15 cellular contexts compared by ENCODE assay signal in genomic region chr2:108580079-108580478, GRCh38. TPM values are rescaled to one million over a fixed set of nuclear protein-coding genes. Genes with fewer than 3 reads are reported as not detected.
DNase-seq lines count a peak whose midpoint lies in the region; ATAC-seq and TF ChIP-seq lines count a peak whose summit lies in the region.
"Had no signal": no experiment of that assay in that cellular context is flagged by ENCODE, and none has a peak within 500 bp of the region (broad histone marks: within the 10 kb centered on the region; RNA-seq: fewer than 3 reads in every experiment).

No MANE protein-coding gene starts in this region.

- H3K27me3 ChIP-seq in liver (ENCODE audit: control insufficient read depth in 4 of 4, insufficient read depth in 4 of 4, low read length in 3 of 4): no peaks in the 10 kb centered on the region
- H3K27me3 ChIP-seq: uterus had no signal

- H3K9ac ChIP-seq in liver (ENCODE audit: low read depth in 1 of 2, low read length in 2 of 2): no peak overlapping the region

- peak overlapping the region; percentile 95 for H3K27ac Mint-ChIP-seq in activated T-cell treated with anti-CD3 and anti-CD28 coated beads, Interleukin-2, amount 50 U/mL, for 72 hours
- H3K27ac Mint-ChIP-seq in activated T-helper 1 cell treated with anti-CD3 and anti-CD28 coated beads, Interleukin-12 subunit alpha, Interleukin-12 subunit beta, Interleukin-2, Interleukin-4 antibody, amounts not matched to agents 30 ng/mL and 10 ng/mL and 1 ng/mL, durations not matched to agents 14 hours and 24 hours and 36 hours: peak overlapping the region; percentile 35
- H3K27ac Mint-ChIP-seq in stimulated activated memory B cell treated with anti-CD40 and anti-IgM and Interleukin-4, amounts not matched to agents 10 μg/mL and 1 μg/mL and 100 μg/mL, for 72 hours: peak overlapping the region; percentile 75

- H3K4me3 Mint-ChIP-seq in activated T-cell treated with anti-CD3 and anti-CD28 coated beads, Interleukin-2, amount 50 U/mL, for 72 hours: peak overlapping the region; percentile 41 to 65
- H3K4me3 Mint-ChIP-seq in activated T-cell treated with anti-CD3 and anti-CD28 coated beads, Interleukin-2, amount 50 U/mL, for 4 hours: no peak overlapping the region
- H3K4me3 Mint-ChIP-seq in activated T-helper 1 cell treated with anti-CD3 and anti-CD28 coated beads, Interleukin-12 subunit alpha, Interleukin-12 subunit beta, Interleukin-2, Interleukin-4 antibody, amounts not matched to agents 30 ng/mL and 10 ng/mL and 1 ng/mL, durations not matched to agents 14 hours and 24 hours and 36 hours: no peak overlapping the region
- H3K4me3 Mint-ChIP-seq in stimulated activated memory B cell treated with anti-CD40 and anti-IgM and Interleukin-4, amounts not matched to agents 10 μg/mL and 1 μg/mL and 100 μg/mL, for 72 hours: peak overlapping the region; percentile 5
- H3K4me3 Mint-ChIP-seq: activated naive CD4-positive, alpha-beta T cell treated with anti-CD3 and anti-CD28 coated beads, Interleukin-2, amount 50 U/mL, for 24 hours; H9; naive thymus-derived CD4-positive, alpha-beta T cell had no signal

- no peaks in the 10 kb centered on the region for H3K27me3 Mint-ChIP-seq in activated T-cell treated with anti-CD3 and anti-CD28 coated beads, Interleukin-2, amount 50 U/mL, for 72 hours (ENCODE audit: low read depth)
- no peaks in the 10 kb centered on the region for H3K27me3 Mint-ChIP-seq in activated T-cell treated with anti-CD3 and anti-CD28 coated beads, Interleukin-2, amount 50 U/mL, for 4 hours (ENCODE audit: low read depth)
- H3K27me3 Mint-ChIP-seq in activated T-helper 1 cell treated with anti-CD3 and anti-CD28 coated beads, Interleukin-12 subunit alpha, Interleukin-12 subunit beta, Interleukin-2, Interleukin-4 antibody, amounts not matched to agents 30 ng/mL and 10 ng/mL and 1 ng/mL, durations not matched to agents 14 hours and 24 hours and 36 hours (ENCODE audit: insufficient read depth): no peaks in the 10 kb centered on the region
- no peaks in the 10 kb centered on the region for H3K27me3 Mint-ChIP-seq in stimulated activated memory B cell treated with anti-CD40 and anti-IgM and Interleukin-4, amounts not matched to agents 10 μg/mL and 1 μg/mL and 100 μg/mL, for 72 hours
- H3K27me3 Mint-ChIP-seq: activated naive CD4-positive, alpha-beta T cell treated with anti-CD3 and anti-CD28 coated beads, Interleukin-2, amount 50 U/mL, for 24 hours; naive thymus-derived CD4-positive, alpha-beta T cell had no signal

- ATAC-seq in activated T-cell treated with anti-CD3 and anti-CD28 coated beads, Interleukin-2, amount 50 U/mL, for 72 hours (replicated peaks in 1 of 2): peak in 1 of 2 donors; percentile 1
- ATAC-seq in activated T-cell treated with anti-CD3 and anti-CD28 coated beads, Interleukin-2, amount 50 U/mL, for 4 hours: no peak
- no peak for ATAC-seq in stimulated activated memory B cell treated with anti-CD40 and anti-IgM and Interleukin-4, amounts not matched to agents 10 μg/mL and 1 μg/mL and 100 μg/mL, for 72 hours
- ATAC-seq in HG03280 (IDR thresholded peaks at IDR 0.05; ENCODE audit: unreplicated experiment): no peak
- ATAC-seq in HG02840 (IDR thresholded peaks at IDR 0.05; ENCODE audit: low FRiP score, unreplicated experiment): no peak
- ATAC-seq: naive thymus-derived CD4-positive, alpha-beta T cell had no signal

- H3K36me3 Mint-ChIP-seq in activated T-cell treated with anti-CD3 and anti-CD28 coated beads, Interleukin-2, amount 50 U/mL, for 72 hours (ENCODE audit: insufficient read depth in 2 of 2): peaks cover 0 to 1% of the 10 kb centered on the region in 2 donors
- no peaks in the 10 kb centered on the region for H3K36me3 Mint-ChIP-seq in activated T-cell treated with anti-CD3 and anti-CD28 coated beads, Interleukin-2, amount 50 U/mL, for 4 hours (ENCODE audit: insufficient read depth)
- H3K36me3 Mint-ChIP-seq in activated T-helper 1 cell treated with anti-CD3 and anti-CD28 coated beads, Interleukin-12 subunit alpha, Interleukin-12 subunit beta, Interleukin-2, Interleukin-4 antibody, amounts not matched to agents 30 ng/mL and 10 ng/mL and 1 ng/mL, durations not matched to agents 14 hours and 24 hours and 36 hours (ENCODE audit: low read depth): no peaks in the 10 kb centered on the region
- no peaks in the 10 kb centered on the region for H3K36me3 Mint-ChIP-seq in stimulated activated memory B cell treated with anti-CD40 and anti-IgM and Interleukin-4, amounts not matched to agents 10 μg/mL and 1 μg/mL and 100 μg/mL, for 72 hours
- H3K36me3 Mint-ChIP-seq: activated naive CD4-positive, alpha-beta T cell treated with anti-CD3 and anti-CD28 coated beads, Interleukin-2, amount 50 U/mL, for 24 hours; naive thymus-derived CD4-positive, alpha-beta T cell had no signal

- no peak for DNase-seq in activated T-cell treated with anti-CD3 and anti-CD28 coated beads, Interleukin-2, amount 50 U/mL, for 72 hours
- DNase-seq in activated T-cell treated with anti-CD3 and anti-CD28 coated beads, Interleukin-2, amount 50 U/mL, for 4 hours: no peak
- DNase-seq in activated T-helper 1 cell treated with anti-CD3 and anti-CD28 coated beads, Interleukin-12 subunit alpha, Interleukin-12 subunit beta, Interleukin-2, Interleukin-4 antibody, amounts not matched to agents 30 ng/mL and 10 ng/mL and 1 ng/mL, durations not matched to agents 14 hours and 24 hours and 36 hours (ENCODE audit: low spot score): no peak
- DNase-seq in H4 (ENCODE audit: low spot score): no peak
- DNase-seq: activated CD4-positive, alpha-beta T cell treated with anti-CD3 and anti-CD28 coated beads, Interleukin-2, amount 50 U/mL, for 48 hours; DMS79; H9; naive thymus-derived CD4-positive, alpha-beta T cell; NCI-H2227 treated with DMSO at 0.1 percent for 48 hours; uterus had no signal

- H3K36me3 ChIP-seq in liver (ENCODE audit: control insufficient read depth in 4 of 4, insufficient read depth in 3 of 4, low read depth in 1 of 4, low read length in 3 of 4): no peaks in the 10 kb centered on the region
- H3K36me3 ChIP-seq: uterus had no signal

- H3K9me3 ChIP-seq in liver (ENCODE audit: control insufficient read depth in 4 of 4, low read length in 3 of 4): no peaks in the 10 kb centered on the region
- H3K9me3 ChIP-seq: uterus had no signal

- H3K9me3 Mint-ChIP-seq in activated T-cell treated with anti-CD3 and anti-CD28 coated beads, Interleukin-2, amount 50 U/mL, for 72 hours: no peaks in the 10 kb centered on the region
- H3K9me3 Mint-ChIP-seq in activated T-cell treated with anti-CD3 and anti-CD28 coated beads, Interleukin-2, amount 50 U/mL, for 4 hours: no peaks in the 10 kb centered on the region
- no peaks in the 10 kb centered on the region for H3K9me3 Mint-ChIP-seq in activated T-helper 1 cell treated with anti-CD3 and anti-CD28 coated beads, Interleukin-12 subunit alpha, Interleukin-12 subunit beta, Interleukin-2, Interleukin-4 antibody, amounts not matched to agents 30 ng/mL and 10 ng/mL and 1 ng/mL, durations not matched to agents 14 hours and 24 hours and 36 hours
- H3K9me3 Mint-ChIP-seq in stimulated activated memory B cell treated with anti-CD40 and anti-IgM and Interleukin-4, amounts not matched to agents 10 μg/mL and 1 μg/mL and 100 μg/mL, for 72 hours: no peaks in the 10 kb centered on the region
- H3K9me3 Mint-ChIP-seq: activated naive CD4-positive, alpha-beta T cell treated with anti-CD3 and anti-CD28 coated beads, Interleukin-2, amount 50 U/mL, for 24 hours; H9; naive thymus-derived CD4-positive, alpha-beta T cell had no signal

- no peak for TF ChIP-seq RAD21 in liver (IDR thresholded peaks at IDR 0.05)

- 74% methylated on average over 2 of the region's 2 CpGs for WGBS in liver

- H3K4me1 Mint-ChIP-seq in activated T-cell treated with anti-CD3 and anti-CD28 coated beads, Interleukin-2, amount 50 U/mL, for 72 hours (ENCODE audit: low read depth): peaks cover 61% of the 10 kb centered on the region
- peaks cover 22% of the 10 kb centered on the region for H3K4me1 Mint-ChIP-seq in activated T-cell treated with anti-CD3 and anti-CD28 coated beads, Interleukin-2, amount 50 U/mL, for 4 hours (ENCODE audit: low read depth)
- H3K4me1 Mint-ChIP-seq in activated T-helper 1 cell treated with anti-CD3 and anti-CD28 coated beads, Interleukin-12 subunit alpha, Interleukin-12 subunit beta, Interleukin-2, Interleukin-4 antibody, amounts not matched to agents 30 ng/mL and 10 ng/mL and 1 ng/mL, durations not matched to agents 14 hours and 24 hours and 36 hours (ENCODE audit: low read depth): peaks cover 38% of the 10 kb centered on the region
- H3K4me1 Mint-ChIP-seq in stimulated activated memory B cell treated with anti-CD40 and anti-IgM and Interleukin-4, amounts not matched to agents 10 μg/mL and 1 μg/mL and 100 μg/mL, for 72 hours: peaks cover 43% of the 10 kb centered on the region

- intact Hi-C loops in activated T-helper 1 cell treated with anti-CD3 and anti-CD28 coated beads, Interleukin-12 subunit alpha, Interleukin-12 subunit beta, Interleukin-2, Interleukin-4 antibody, amounts not matched to agents 30 ng/mL and 10 ng/mL and 1 ng/mL, durations not matched to agents 14 hours and 24 hours and 36 hours (cut with micrococcal nuclease): loop anchor here (5.0 to 10.0 kb wide), 4 partner anchors 88 to 663 kb away; no protein-coding TSS in a partner anchor

- H3K27ac ChIP-seq in liver (ENCODE audit: low read depth in 1 of 2, low read length in 2 of 2): no peak overlapping the region

- H3K4me1 ChIP-seq in liver (ENCODE audit: control insufficient read depth in 4 of 4, insufficient read depth in 4 of 4, low read length in 3 of 4): peaks cover 7 to 14% (median 10%) of the 10 kb centered on the region in 4 donors

- H3K4me3 ChIP-seq in liver (ENCODE audit: low read depth in 1 of 3, low read length in 3 of 3): no peak overlapping the region
- H3K4me3 ChIP-seq: uterus had no signal

- no peak for TF ChIP-seq CTCF in liver (IDR thresholded peaks at IDR 0.05; ENCODE audit: low read depth, low read length, missing input control)

TF ChIP-seq in liver, 16 proteins besides CTCF, POLR2A, EP300 and RAD21:
- TF ChIP-seq HNF4A (conservative IDR thresholded peaks at IDR 0.05) (peak; percentile 27 to 34), JUND (IDR thresholded peaks at IDR 0.05) (no peak), YY1 (IDR thresholded peaks at IDR 0.05) (no peak), NR2F2 (IDR thresholded peaks at IDR 0.05) (no peak)

RNA-seq across cellular contexts. Expression of gene LIMS1, which starts 45.8 kb away (rescaled TPM):
- total RNA-seq in activated T-cell treated with anti-CD3 and anti-CD28 coated beads, Interleukin-2, amount 50 U/mL, for 72 hours: 100 to 1,000 TPM; 104 to 122 TPM
- total RNA-seq in activated T-cell treated with anti-CD3 and anti-CD28 coated beads, Interleukin-2, amount 50 U/mL, for 4 hours: 10 to 100 TPM; 40.2 to 45.0 (median 41.2) TPM
- total RNA-seq in activated T-helper 1 cell treated with anti-CD3 and anti-CD28 coated beads, Interleukin-12 subunit alpha, Interleukin-12 subunit beta, Interleukin-2, Interleukin-4 antibody, amounts not matched to agents 30 ng/mL and 10 ng/mL and 1 ng/mL, durations not matched to agents 14 hours and 24 hours and 36 hours: 69.6 and 70.0 TPM in 2 replicates
- 10 to 100 TPM; 29.5 to 37.1 TPM for total RNA-seq in liver
- 10 to 100 TPM; 10.2 to 14.8 TPM for polyA plus RNA-seq in liver
- 31.6 and 50.6 TPM in 2 replicates for total RNA-seq in H4 (2014; rRNA removed; shearing (Covaris generic))

Comparison
In these comparisons a context has a peak if more than half of its experiments do, and no peak if none do; other contexts are left out.
1. H3K4me3 Mint-ChIP-seq: peak in activated T-cell treated with anti-CD3 and anti-CD28 coated beads, Interleukin-2, amount 50 U/mL, for 72 hours (2 of 2) and stimulated activated memory B cell treated with anti-CD40 and anti-IgM and Interleukin-4, amounts not matched to agents 10 μg/mL and 1 μg/mL and 100 μg/mL, for 72 hours (single experiment); none in activated T-cell treated with anti-CD3 and anti-CD28 coated beads, Interleukin-2, amount 50 U/mL, for 4 hours (single experiment) and activated T-helper 1 cell treated with anti-CD3 and anti-CD28 coated beads, Interleukin-12 subunit alpha, Interleukin-12 subunit beta, Interleukin-2, Interleukin-4 antibody, amounts not matched to agents 30 ng/mL and 10 ng/mL and 1 ng/mL, durations not matched to agents 14 hours and 24 hours and 36 hours (single experiment).
2. H3K27ac Mint-ChIP-seq: peak in every context shown above with its lines; median percentile 95 in activated T-cell treated with anti-CD3 and anti-CD28 coated beads, Interleukin-2, amount 50 U/mL, for 72 hours; 75 in stimulated activated memory B cell treated with anti-CD40 and anti-IgM and Interleukin-4, amounts not matched to agents 10 μg/mL and 1 μg/mL and 100 μg/mL, for 72 hours; 35 in activated T-helper 1 cell treated with anti-CD3 and anti-CD28 coated beads, Interleukin-12 subunit alpha, Interleukin-12 subunit beta, Interleukin-2, Interleukin-4 antibody, amounts not matched to agents 30 ng/mL and 10 ng/mL and 1 ng/mL, durations not matched to agents 14 hours and 24 hours and 36 hours.